In genomic region chr2:27811768-27812167, GRCh38 we compare ENCODE assay signal across 30 cellular contexts.
"Had no signal": no experiment of that assay in that cellular context is flagged by ENCODE, and none has a peak within 500 bp of the region (broad histone marks: within the 10 kb centered on the region; RNA-seq: fewer than 3 reads in every experiment).

No MANE protein-coding gene starts in this region.

- H3K36me3 ChIP-seq: esophagus muscularis mucosa, pancreas, prostate gland, sigmoid colon, vagina had no signal

- H3K9me3 ChIP-seq: esophagus muscularis mucosa, pancreas, prostate gland, sigmoid colon, vagina had no signal

- H3K9me3 Mint-ChIP-seq: activated CD4-positive, alpha-beta T cell treated with anti-CD3 and anti-CD28 coated beads, Interleukin-2, amount 10 ng/mL, durations not matched to agents 7 days and 5 days; activated naive CD4-positive, alpha-beta T cell treated with anti-CD3 and anti-CD28 coated beads, Interleukin-2, amount 10 ng/mL, durations not matched to agents 7 days and 5 days; activated T-cell treated with anti-CD3 and anti-CD28 coated beads, Interleukin-2, amount 50 U/mL, for 24 hours; stimulated activated memory B cell treated with anti-CD40 and anti-IgM and Interleukin-4, amounts not matched to agents 10 μg/mL and 1 μg/mL and 100 μg/mL, for 72 hours; stimulated activated naive CD8-positive, alpha-beta T cell treated with anti-CD3 and anti-CD28 coated beads, Interleukin-15, amount 100 ng/mL, for 72 hours; type B pancreatic cell; WTC11 had no signal

- H3K4me3 Mint-ChIP-seq: activated CD4-positive, alpha-beta memory T cell treated with anti-CD3 and anti-CD28 coated beads, Interleukin-2, amount 10 ng/mL, durations not matched to agents 7 days and 5 days; activated CD4-positive, alpha-beta T cell treated with anti-CD3 and anti-CD28 coated beads, Interleukin-2, amount 10 ng/mL, durations not matched to agents 7 days and 5 days; activated naive CD4-positive, alpha-beta T cell treated with anti-CD3 and anti-CD28 coated beads, Interleukin-2, amount 10 ng/mL, durations not matched to agents 7 days and 5 days; activated naive CD8-positive, alpha-beta T cell treated with anti-CD3 and anti-CD28 coated beads, Interleukin-2, amount 10 ng/mL, durations not matched to agents 7 days and 5 days; activated T-cell treated with anti-CD3 and anti-CD28 coated beads, Interleukin-2, amount 50 U/mL, for 24 hours; stimulated activated memory B cell treated with anti-CD40 and anti-IgM and Interleukin-4, amounts not matched to agents 10 μg/mL and 1 μg/mL and 100 μg/mL, for 72 hours; stimulated activated naive CD8-positive, alpha-beta T cell treated with anti-CD3 and anti-CD28 coated beads, Interleukin-15, amount 100 ng/mL, for 72 hours; type B pancreatic cell; WTC11 had no signal

- ATAC-seq: left cardiac atrium; left ventricle myocardium superior; pancreas; stimulated activated memory B cell treated with anti-CD40 and anti-IgM and Interleukin-4, amounts not matched to agents 10 μg/mL and 1 μg/mL and 100 μg/mL, for 72 hours; stimulated activated naive CD8-positive, alpha-beta T cell treated with anti-CD3 and anti-CD28 coated beads, Interleukin-15, amount 100 ng/mL, for 72 hours; WTC11 had no signal

- H3K4me2 ChIP-seq: smooth muscle cell had no signal

- H3K36me3 Mint-ChIP-seq: activated naive CD4-positive, alpha-beta T cell treated with anti-CD3 and anti-CD28 coated beads, Interleukin-2, amount 10 ng/mL, durations not matched to agents 7 days and 5 days; type B pancreatic cell; WTC11 had no signal

- DNase-seq: activated CD4-positive, alpha-beta memory T cell treated with anti-CD3 and anti-CD28 coated beads, Interleukin-2, amount 10 ng/mL, durations not matched to agents 7 days and 5 days; activated CD4-positive, alpha-beta T cell treated with anti-CD3 and anti-CD28 coated beads for 1 hour; activated CD4-positive, alpha-beta T cell treated with anti-CD3 and anti-CD28 coated beads, Interleukin-2, amount 10 ng/mL, durations not matched to agents 7 days and 5 days; activated CD8-positive, alpha-beta memory T cell treated with anti-CD3 and anti-CD28 coated beads, Interleukin-2, amount 50 U/mL, for 48 hours; activated gamma-delta T cell; activated naive CD4-positive, alpha-beta T cell treated with anti-CD3 and anti-CD28 coated beads, Interleukin-2, amount 10 ng/mL, durations not matched to agents 7 days and 5 days; activated naive CD8-positive, alpha-beta T cell treated with anti-CD3 and anti-CD28 coated beads, Interleukin-2, amount 10 ng/mL, durations not matched to agents 7 days and 5 days; activated T-cell treated with anti-CD3 and anti-CD28 coated beads, Interleukin-2, amount 50 U/mL, for 24 hours; amniotic stem cell; caudate nucleus; glutamatergic neuron; left cardiac atrium; left ventricle myocardium superior; nucleus accumbens; pancreas; retina; sigmoid colon; stimulated activated CD4-positive, alpha-beta T cell treated with anti-CD3 and anti-CD28 coated beads, Interleukin-1b, Interleukin-23, amount 100 ng/mL, for 48 hours; stimulated activated CD4-positive, alpha-beta T cell treated with anti-CD3 and anti-CD28 coated beads, Interleukin-4, amount 100 ng/mL, for 4 hours; stimulated activated CD8-positive, alpha-beta memory T cell treated with anti-CD3 and anti-CD28 coated beads, Interleukin-4, amount 100 ng/mL, for 48 hours; stimulated activated naive CD8-positive, alpha-beta T cell treated with anti-CD3 and anti-CD28 coated beads, Interleukin-15, amount 100 ng/mL, for 72 hours; substantia nigra; T-helper 2 cell had no signal

- H3K27me3 ChIP-seq: esophagus muscularis mucosa, pancreas, sigmoid colon, vagina had no signal

- H3K27ac Mint-ChIP-seq: activated CD4-positive, alpha-beta memory T cell treated with anti-CD3 and anti-CD28 coated beads, Interleukin-2, amount 10 ng/mL, durations not matched to agents 7 days and 5 days; activated CD4-positive, alpha-beta T cell treated with anti-CD3 and anti-CD28 coated beads, Interleukin-2, amount 10 ng/mL, durations not matched to agents 7 days and 5 days; activated naive CD4-positive, alpha-beta T cell treated with anti-CD3 and anti-CD28 coated beads, Interleukin-2, amount 10 ng/mL, durations not matched to agents 7 days and 5 days; activated naive CD8-positive, alpha-beta T cell treated with anti-CD3 and anti-CD28 coated beads, Interleukin-2, amount 10 ng/mL, durations not matched to agents 7 days and 5 days; activated T-cell treated with anti-CD3 and anti-CD28 coated beads, Interleukin-2, amount 50 U/mL, for 24 hours; stimulated activated memory B cell treated with anti-CD40 and anti-IgM and Interleukin-4, amounts not matched to agents 10 μg/mL and 1 μg/mL and 100 μg/mL, for 72 hours; stimulated activated naive CD8-positive, alpha-beta T cell treated with anti-CD3 and anti-CD28 coated beads, Interleukin-15, amount 100 ng/mL, for 72 hours; type B pancreatic cell; WTC11 had no signal

- H3K27ac ChIP-seq: esophagus muscularis mucosa, pancreas, prostate gland, sigmoid colon, vagina had no signal

- H3K4me1 Mint-ChIP-seq: stimulated activated memory B cell treated with anti-CD40 and anti-IgM and Interleukin-4, amounts not matched to agents 10 μg/mL and 1 μg/mL and 100 μg/mL, for 72 hours; stimulated activated naive CD8-positive, alpha-beta T cell treated with anti-CD3 and anti-CD28 coated beads, Interleukin-15, amount 100 ng/mL, for 72 hours; WTC11 had no signal

- H3K27me3 Mint-ChIP-seq: activated CD4-positive, alpha-beta memory T cell treated with anti-CD3 and anti-CD28 coated beads, Interleukin-2, amount 10 ng/mL, durations not matched to agents 7 days and 5 days; activated CD4-positive, alpha-beta T cell treated with anti-CD3 and anti-CD28 coated beads, Interleukin-2, amount 10 ng/mL, durations not matched to agents 7 days and 5 days; activated naive CD8-positive, alpha-beta T cell treated with anti-CD3 and anti-CD28 coated beads, Interleukin-2, amount 10 ng/mL, durations not matched to agents 7 days and 5 days; activated T-cell treated with anti-CD3 and anti-CD28 coated beads, Interleukin-2, amount 50 U/mL, for 24 hours; stimulated activated memory B cell treated with anti-CD40 and anti-IgM and Interleukin-4, amounts not matched to agents 10 μg/mL and 1 μg/mL and 100 μg/mL, for 72 hours; stimulated activated naive CD8-positive, alpha-beta T cell treated with anti-CD3 and anti-CD28 coated beads, Interleukin-15, amount 100 ng/mL, for 72 hours; type B pancreatic cell had no signal

- H3K4me1 ChIP-seq: pancreas, prostate gland, vagina had no signal

- H3K4me3 ChIP-seq: esophagus muscularis mucosa, pancreas, prostate gland, sigmoid colon, smooth muscle cell, vagina had no signal
